Comparison of ENCODE assay signal across 25 cellular contexts in genomic region chr2:191567229-191567628, GRCh38.
"Had no signal": no experiment of that assay in that cellular context is flagged by ENCODE, and none has a peak within 500 bp of the region (broad histone marks: within the 10 kb centered on the region; RNA-seq: fewer than 3 reads in every experiment).

No MANE protein-coding gene starts in this region.

- H3K36me3 ChIP-seq: ascending aorta, SJCRH30 had no signal

- H3K27ac ChIP-seq: ascending aorta, body of pancreas, SJCRH30 had no signal

- H3K27me3 ChIP-seq: ascending aorta, body of pancreas had no signal

- ATAC-seq: activated T-helper 17 cell treated with anti-CD3 and anti-CD28 coated beads, Interleukin-2, amount 50 U/mL, for 72 hours; body of pancreas; T-helper 17 cell had no signal

- H3K9me3 ChIP-seq: ascending aorta, body of pancreas, SJCRH30 had no signal

- H3K4me3 ChIP-seq: ascending aorta, body of pancreas, K562, SJCRH30 had no signal

- H3K4me1 ChIP-seq: body of pancreas had no signal

- DNase-seq: activated B cell treated with CpG ODN at 0.5 μM for 24 hours; activated CD4-positive, alpha-beta memory T cell treated with anti-CD3 and anti-CD28 coated beads for 36 hours; activated CD4-positive, alpha-beta T cell treated with anti-CD3 and anti-CD28 coated beads for 1 hour; activated CD4-positive, alpha-beta T cell treated with anti-CD3 and anti-CD28 coated beads, Interleukin-2, amount 10 ng/mL, durations not matched to agents 7 days and 5 days; activated gamma-delta T cell; activated naive CD4-positive, alpha-beta T cell treated with anti-CD3 and anti-CD28 coated beads, Interleukin-2, amount 50 U/mL, for 16 hours; activated T-cell treated with anti-CD3 and anti-CD28 coated beads for 4 hours; activated T-cell treated with anti-CD3 and anti-CD28 coated beads, Interleukin-2, amount 50 U/mL, for 48 hours; amniotic stem cell; body of pancreas; central memory CD4-positive, alpha-beta T cell; Karpas-422; MM.1S; NCI-H1105; NCI-H1436; NCI-H1694 treated with DMSO at 0.1 percent for 48 hours; NCI-H2029 treated with DMSO at 0.1 percent for 48 hours; NCI-H446; NCI-H524; SJCRH30; T-helper 17 cell; T-helper 9 cell had no signal
